21 cellular contexts compared by ENCODE assay signal in the genomic region with DNA sequence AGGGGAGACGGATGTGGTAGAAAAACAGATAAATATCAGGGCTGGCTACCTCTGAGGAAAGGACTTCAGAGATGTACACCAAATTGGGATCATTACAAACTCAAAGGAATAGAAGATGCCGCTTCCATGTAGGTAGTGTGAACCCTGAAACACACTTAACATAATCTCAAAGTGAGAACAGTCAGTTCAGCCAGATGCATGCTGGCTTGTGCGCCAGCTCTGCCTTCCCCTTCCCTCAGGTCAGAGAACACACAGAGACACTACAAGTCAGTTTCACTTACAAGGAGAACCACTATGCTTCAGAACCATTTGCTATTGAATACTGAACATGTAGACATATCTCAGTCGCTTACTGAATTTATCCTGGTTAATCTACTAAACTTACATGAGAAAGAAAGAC.
DNase-seq lines count a peak whose midpoint lies in the region; ATAC-seq, FAIRE-seq and TF ChIP-seq lines count a peak whose summit lies in the region.
"Had no signal": no experiment of that assay in that cellular context is flagged by ENCODE, and none has a peak within 500 bp of the region (broad histone marks: within the 10 kb centered on the region; RNA-seq: fewer than 3 reads in every experiment).

No MANE protein-coding gene starts in this region.

- peak; percentile 63 for FAIRE-seq in urothelium cell line (lab: Jason Lieb, UNC)
- FAIRE-seq: A204.1, GM12892 had no signal

- intact Hi-C loops in Right ventricle myocardium inferior (cut with DNase I) (no loop called here), right cardiac atrium (cut with DNase I) (no loop called here), heart right ventricle (cut with DNase I) (loop anchor here in 1 of 10 donors (10.0 kb wide), 1 partner anchor 173 kb away; the partner anchor contains the start of gene AXIN2), left cardiac atrium (cut with DNase I) (no loop called here), left ventricle myocardium inferior (cut with micrococcal nuclease) (no loop called here), head of caudate nucleus (cut with DNase I) (no loop called here)

- TF ChIP-seq CTCF in heart right ventricle (IDR thresholded peaks at IDR 0.05) (no peak), left ventricle myocardium inferior (IDR thresholded peaks at IDR 0.05; ENCODE audit: borderline replicate concordance) (no peak)

- H3K36me3 ChIP-seq in heart right ventricle, result peaks cover 0 to 10% (median 0%) of the 10 kb centered on the region in 9 donors
- H3K36me3 ChIP-seq in left ventricle myocardium inferior, result peaks cover 9% of the 10 kb centered on the region

- H3K4me1 ChIP-seq in right cardiac atrium (ENCODE audit: control insufficient read depth, insufficient read depth, low read length) (peaks cover 2% of the 10 kb centered on the region), heart right ventricle (peaks cover 0 to 6% (median 0%) of the 10 kb centered on the region in 9 donors), left ventricle myocardium inferior (peaks cover 7% of the 10 kb centered on the region)

- H3K4me3 ChIP-seq in right cardiac atrium (ENCODE audit: low read length) (no peak overlapping the region), heart right ventricle (no peak overlapping the region), left ventricle myocardium inferior (no peak overlapping the region)

- peak; percentile 83 for ATAC-seq in Right ventricle myocardium inferior
- ATAC-seq in right cardiac atrium, result no peak
- ATAC-seq in heart right ventricle, result peak in 6 of 8 donors; percentile 42 to 92 (median 58)
- ATAC-seq in left cardiac atrium, result no peak

- H3K27ac ChIP-seq in right cardiac atrium (ENCODE audit: low read length), result no peak overlapping the region
- H3K27ac ChIP-seq in heart right ventricle, result peak overlapping the region in 1 of 10 donors; percentile 8
- peak overlapping the region; percentile 57 for H3K27ac ChIP-seq in left ventricle myocardium inferior (replicated peaks)
- H3K27ac ChIP-seq: 22Rv1 had no signal

- no peaks in the 10 kb centered on the region for H3K27me3 ChIP-seq in right cardiac atrium (ENCODE audit: control insufficient read depth, insufficient read depth)
- H3K27me3 ChIP-seq in heart right ventricle, result no peaks in the 10 kb centered on the region
- no peaks in the 10 kb centered on the region for H3K27me3 ChIP-seq in left ventricle myocardium inferior (ENCODE audit: low read depth)

- no peaks in the 10 kb centered on the region for H3K27me3 Mint-ChIP-seq in activated naive CD8-positive, alpha-beta T cell treated with anti-CD3 and anti-CD28 coated beads for 36 hours
- H3K27me3 Mint-ChIP-seq: CD4-positive, alpha-beta memory T cell had no signal

- no peak overlapping the region for H3K4me3 Mint-ChIP-seq in activated naive CD8-positive, alpha-beta T cell treated with anti-CD3 and anti-CD28 coated beads for 36 hours
- H3K4me3 Mint-ChIP-seq: CD4-positive, alpha-beta memory T cell had no signal

- no peak overlapping the region for H3K27ac Mint-ChIP-seq in activated naive CD8-positive, alpha-beta T cell treated with anti-CD3 and anti-CD28 coated beads for 36 hours

- H3K9me3 ChIP-seq in right cardiac atrium (ENCODE audit: control insufficient read depth, low read length), result no peaks in the 10 kb centered on the region
- peaks cover 0 to 15% (median 0%) of the 10 kb centered on the region in 11 donors for H3K9me3 ChIP-seq in heart right ventricle
- H3K9me3 ChIP-seq in left ventricle myocardium inferior (replicated peaks), result peaks cover 12% of the 10 kb centered on the region

- H3K4me1 Mint-ChIP-seq in activated naive CD8-positive, alpha-beta T cell treated with anti-CD3 and anti-CD28 coated beads for 36 hours, result peaks cover 16% of the 10 kb centered on the region

- peaks cover 2% of the 10 kb centered on the region for H3K9me3 Mint-ChIP-seq in activated naive CD8-positive, alpha-beta T cell treated with anti-CD3 and anti-CD28 coated beads for 36 hours

- H3K36me3 Mint-ChIP-seq in activated naive CD8-positive, alpha-beta T cell treated with anti-CD3 and anti-CD28 coated beads for 36 hours, result no peaks in the 10 kb centered on the region
- H3K36me3 Mint-ChIP-seq: CD4-positive, alpha-beta memory T cell had no signal

- no peak for DNase-seq in Right ventricle myocardium inferior (ENCODE audit: missing footprints)
- DNase-seq in right cardiac atrium, result no peak
- DNase-seq in heart right ventricle, result peak in 1 of 2 donors; percentile 16
- no peak for DNase-seq in left cardiac atrium
- DNase-seq in left ventricle myocardium inferior, result no peak
- no peak for DNase-seq in urothelium cell line (ENCODE audit: low spot score)
- no peak for DNase-seq in activated naive CD8-positive, alpha-beta T cell treated with anti-CD3 and anti-CD28 coated beads for 36 hours
- no peak for DNase-seq in head of caudate nucleus
- DNase-seq: ACHN; C1 segment of cervical spinal cord; Calu3; CD4-positive, alpha-beta memory T cell; COR-L47; DMS53; DMS79 treated with DMSO at 0.1 percent for 48 hours; GOT3; H7; HCEC 1CT had no signal

- 86% methylated on average over 4 of the region's 4 CpGs for WGBS in right cardiac atrium
- WGBS in heart right ventricle, 2 donors, result 78 to 95% methylated on average over 4 of the region's 4 CpGs

Comparison
In these comparisons a context has a peak if more than half of its experiments do, and no peak if none do; other contexts are left out.
1. ATAC-seq: peak in Right ventricle myocardium inferior (single experiment) and heart right ventricle (6 of 8); none in right cardiac atrium (0 of 2) and left cardiac atrium (0 of 2).